In the genomic region with DNA sequence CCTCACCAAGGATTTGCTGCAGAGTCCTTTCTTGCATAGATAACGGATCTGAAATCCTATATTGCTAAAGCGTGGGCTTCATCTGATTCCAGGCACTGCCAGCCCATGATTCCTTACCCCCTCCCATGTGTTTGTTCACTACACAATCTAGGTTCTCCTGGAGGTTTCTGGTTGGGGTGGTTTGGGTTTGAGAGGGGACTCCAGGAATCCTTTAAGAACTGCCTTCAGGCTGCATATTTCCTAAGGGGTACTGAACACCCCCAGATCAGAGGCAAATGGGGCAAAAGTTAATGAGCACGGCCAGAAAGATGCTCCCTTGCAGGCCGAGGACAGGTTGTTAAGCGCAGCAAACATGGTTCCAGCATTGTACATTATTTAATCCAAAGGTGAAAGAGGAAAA, we compare ENCODE assay signal across 13 cellular contexts. TPM values are rescaled to one million over a fixed set of nuclear protein-coding genes. Genes with fewer than 3 reads are reported as not detected.
"Had no signal": no experiment of that assay in that cellular context is flagged by ENCODE, and none has a peak within 500 bp of the region (broad histone marks: within the 10 kb centered on the region; RNA-seq: fewer than 3 reads in every experiment).

No MANE protein-coding gene starts in this region.

- DNase-seq: activated CD4-positive, alpha-beta T cell treated with anti-CD3 and anti-CD28 coated beads, Interleukin-2, amount 50 U/mL, for 4 hours; activated T-cell treated with anti-CD3 and anti-CD28 coated beads, Interleukin-2, amount 50 U/mL, for 1 hour; effector memory CD8-positive, alpha-beta T cell; mucosa of descending colon; naive thymus-derived CD8-positive, alpha-beta T cell; stimulated activated CD4-positive, alpha-beta T cell treated with anti-CD3 and anti-CD28 coated beads, Interleukin-15, amount 100 ng/mL, for 24 hours; stimulated activated CD4-positive, alpha-beta T cell treated with anti-CD3 and anti-CD28 coated beads, Interleukin-4, amount 100 ng/mL, for 24 hours; SW 1271 had no signal

- H3K27ac ChIP-seq: thoracic aorta had no signal

- H3K27ac Mint-ChIP-seq: activated naive CD4-positive, alpha-beta T cell treated with anti-CD3 and anti-CD28 coated beads, Interleukin-2, amount 50 U/mL, for 24 hours; effector memory CD8-positive, alpha-beta T cell; stimulated activated naive CD8-positive, alpha-beta T cell treated with anti-CD3 and anti-CD28 coated beads, Interleukin-15, Interleukin-2, amounts not matched to agents 100 ng/mL and 50 ng/mL, for 24 hours; T-helper 2 cell treated with Interferon-gamma antibody and Interleukin-4, amounts not matched to agents 5 μg/mL and 100 μg/mL, for 36 hours had no signal

- ATAC-seq: activated CD4-positive, CD25-positive, alpha-beta regulatory T cell treated with anti-CD3 and anti-CD28 coated beads, Interleukin-2, amount 50 U/mL, for 24 hours; effector memory CD8-positive, alpha-beta T cell; mucosa of descending colon; naive thymus-derived CD8-positive, alpha-beta T cell had no signal

- H3K9me3 Mint-ChIP-seq: activated naive CD4-positive, alpha-beta T cell treated with anti-CD3 and anti-CD28 coated beads, Interleukin-2, amount 50 U/mL, for 24 hours; stimulated activated naive CD8-positive, alpha-beta T cell treated with anti-CD3 and anti-CD28 coated beads, Interleukin-15, Interleukin-2, amounts not matched to agents 100 ng/mL and 50 ng/mL, for 24 hours had no signal

- H3K9me3 ChIP-seq: mucosa of descending colon, thoracic aorta had no signal

- H3K4me3 ChIP-seq: mucosa of descending colon, thoracic aorta had no signal

- H3K36me3 ChIP-seq: thoracic aorta had no signal

- H3K4me3 Mint-ChIP-seq: activated naive CD4-positive, alpha-beta T cell treated with anti-CD3 and anti-CD28 coated beads, Interleukin-2, amount 50 U/mL, for 24 hours; effector memory CD8-positive, alpha-beta T cell; naive thymus-derived CD8-positive, alpha-beta T cell; stimulated activated naive CD8-positive, alpha-beta T cell treated with anti-CD3 and anti-CD28 coated beads, Interleukin-15, Interleukin-2, amounts not matched to agents 100 ng/mL and 50 ng/mL, for 24 hours; T-helper 2 cell treated with Interferon-gamma antibody and Interleukin-4, amounts not matched to agents 5 μg/mL and 100 μg/mL, for 36 hours had no signal

RNA-seq across cellular contexts. Expression of a gene that starts 9.8 kb away (rescaled TPM):
- total RNA-seq: naive thymus-derived CD8-positive, alpha-beta T cell had no signal
- polyA plus RNA-seq: naive thymus-derived CD8-positive, alpha-beta T cell had no signal

RNA-seq across cellular contexts. Expression of a gene that starts 11.8 kb away (rescaled TPM):
- total RNA-seq: naive thymus-derived CD8-positive, alpha-beta T cell had no signal
- polyA plus RNA-seq: naive thymus-derived CD8-positive, alpha-beta T cell had no signal
